Comparison of ENCODE assay signal across 11 cellular contexts in the genomic region with DNA sequence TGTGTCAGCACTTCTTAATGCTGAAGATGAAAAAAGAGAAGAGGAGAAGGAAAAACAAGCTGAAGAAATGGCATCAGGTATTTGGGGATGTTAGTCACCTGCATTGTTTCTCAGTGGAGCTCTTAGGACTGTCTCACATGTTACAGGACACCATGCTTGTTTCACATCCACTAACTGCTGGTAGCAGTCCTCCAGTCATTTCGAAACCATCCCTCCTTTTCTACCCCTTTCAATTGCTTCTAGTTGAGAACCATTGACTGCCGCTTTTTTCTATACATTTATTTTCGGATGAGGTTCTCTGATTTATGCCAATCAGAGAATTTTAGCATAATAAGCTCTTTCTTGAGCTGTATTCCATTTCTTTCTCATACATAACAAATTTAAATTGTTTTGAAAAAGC. TPM values are rescaled to one million over a fixed set of nuclear protein-coding genes. Genes with fewer than 3 reads are reported as not detected.
DNase-seq lines count a peak whose midpoint lies in the region; ATAC-seq and TF ChIP-seq lines count a peak whose summit lies in the region.
"Had no signal": no experiment of that assay in that cellular context is flagged by ENCODE, and none has a peak within 500 bp of the region (broad histone marks: within the 10 kb centered on the region; RNA-seq: fewer than 3 reads in every experiment).

No MANE protein-coding gene starts in this region.

- TF ChIP-seq CTCF in coronary artery (IDR thresholded peaks at IDR 0.05): no peak

- H3K4me3 ChIP-seq in coronary artery: no peak overlapping the region
- H3K4me3 ChIP-seq: esophagus squamous epithelium, left lung, stomach had no signal

- H3K9me3 Mint-ChIP-seq in activated T-cell treated with anti-CD3 and anti-CD28 coated beads, Interleukin-2, amount 50 U/mL, for 72 hours: no peaks in the 10 kb centered on the region
- no peaks in the 10 kb centered on the region for H3K9me3 Mint-ChIP-seq in stimulated activated naive CD8-positive, alpha-beta T cell treated with anti-CD3 and anti-CD28 coated beads, Interleukin-15, Interleukin-2, amounts not matched to agents 100 ng/mL and 50 ng/mL, for 24 hours

- peaks cover 19 to 39% of the 10 kb centered on the region in 2 donors for H3K36me3 Mint-ChIP-seq in activated T-cell treated with anti-CD3 and anti-CD28 coated beads, Interleukin-2, amount 50 U/mL, for 72 hours (ENCODE audit: insufficient read depth in 2 of 2)
- H3K36me3 Mint-ChIP-seq in stimulated activated naive CD8-positive, alpha-beta T cell treated with anti-CD3 and anti-CD28 coated beads, Interleukin-15, Interleukin-2, amounts not matched to agents 100 ng/mL and 50 ng/mL, for 24 hours (ENCODE audit: low read depth): peaks cover 53% of the 10 kb centered on the region

- peak overlapping the region; percentile 92 for H3K27ac Mint-ChIP-seq in activated T-cell treated with anti-CD3 and anti-CD28 coated beads, Interleukin-2, amount 50 U/mL, for 72 hours
- peak overlapping the region; percentile 22 for H3K27ac Mint-ChIP-seq in stimulated activated naive CD8-positive, alpha-beta T cell treated with anti-CD3 and anti-CD28 coated beads, Interleukin-15, Interleukin-2, amounts not matched to agents 100 ng/mL and 50 ng/mL, for 24 hours

- no peaks in the 10 kb centered on the region for H3K27me3 Mint-ChIP-seq in activated T-cell treated with anti-CD3 and anti-CD28 coated beads, Interleukin-2, amount 50 U/mL, for 72 hours (ENCODE audit: low read depth)
- no peaks in the 10 kb centered on the region for H3K27me3 Mint-ChIP-seq in stimulated activated naive CD8-positive, alpha-beta T cell treated with anti-CD3 and anti-CD28 coated beads, Interleukin-15, Interleukin-2, amounts not matched to agents 100 ng/mL and 50 ng/mL, for 24 hours

- peaks cover 38% of the 10 kb centered on the region for H3K4me1 Mint-ChIP-seq in activated T-cell treated with anti-CD3 and anti-CD28 coated beads, Interleukin-2, amount 50 U/mL, for 72 hours (ENCODE audit: low read depth)
- H3K4me1 Mint-ChIP-seq in stimulated activated naive CD8-positive, alpha-beta T cell treated with anti-CD3 and anti-CD28 coated beads, Interleukin-15, Interleukin-2, amounts not matched to agents 100 ng/mL and 50 ng/mL, for 24 hours (ENCODE audit: low read depth): peaks cover 21% of the 10 kb centered on the region

- peak in 1 of 2 donors; percentile 12 for DNase-seq in activated T-cell treated with anti-CD3 and anti-CD28 coated beads, Interleukin-2, amount 50 U/mL, for 72 hours
- no peak for DNase-seq in activated T-cell treated with anti-CD3 and anti-CD28 coated beads for 4 hours
- no peak for DNase-seq in NCI-H1417 (lab: John Stamatoyannopoulos, UW)
- DNase-seq in coronary artery (ENCODE audit: low spot score): no peak
- no peak for DNase-seq in COLO668 (lab: John Stamatoyannopoulos, UW; ENCODE audit: unreplicated experiment)
- DNase-seq: esophagus squamous epithelium, left lung, stomach had no signal

- H3K27ac ChIP-seq in coronary artery: no peak overlapping the region
- H3K27ac ChIP-seq: esophagus squamous epithelium, left lung had no signal

- peak; percentile 87 to 93 for ATAC-seq in activated T-cell treated with anti-CD3 and anti-CD28 coated beads, Interleukin-2, amount 50 U/mL, for 72 hours (replicated peaks in 1 of 2)
- peak; percentile 100 for ATAC-seq in HG02588 (IDR thresholded peaks at IDR 0.05; ENCODE audit: unreplicated experiment)
- ATAC-seq in HG03520 (IDR thresholded peaks at IDR 0.05; ENCODE audit: unreplicated experiment): peak; percentile 100
- ATAC-seq: left lung had no signal

- H3K4me3 Mint-ChIP-seq in activated T-cell treated with anti-CD3 and anti-CD28 coated beads, Interleukin-2, amount 50 U/mL, for 72 hours: no peak overlapping the region
- H3K4me3 Mint-ChIP-seq in stimulated activated naive CD8-positive, alpha-beta T cell treated with anti-CD3 and anti-CD28 coated beads, Interleukin-15, Interleukin-2, amounts not matched to agents 100 ng/mL and 50 ng/mL, for 24 hours: no peak overlapping the region

RNA-seq across cellular contexts. Expression of gene BIRC2, which starts 21.5 kb away (rescaled TPM):
- total RNA-seq in activated T-cell treated with anti-CD3 and anti-CD28 coated beads, Interleukin-2, amount 50 U/mL, for 72 hours: 10 to 100 TPM; 38.3 to 44.4 TPM

RNA-seq across cellular contexts. Expression of gene BIRC3, which starts 51.2 kb away (rescaled TPM):
- 100 to 1,000 TPM; 123 to 155 TPM for total RNA-seq in activated T-cell treated with anti-CD3 and anti-CD28 coated beads, Interleukin-2, amount 50 U/mL, for 72 hours
